In genomic region chr1:25562928-25563283, GRCh38 we compare ENCODE assay signal across 12 cellular contexts. TPM values are rescaled to one million over a fixed set of nuclear protein-coding genes. Genes with fewer than 3 reads are reported as not detected.
DNase-seq lines count a peak whose midpoint lies in the region; ATAC-seq and TF ChIP-seq lines count a peak whose summit lies in the region.
"Had no signal": no experiment of that assay in that cellular context is flagged by ENCODE, and none has a peak within 500 bp of the region (broad histone marks: within the 10 kb centered on the region; RNA-seq: fewer than 3 reads in every experiment).

No MANE protein-coding gene starts in this region.

- 60 to 87% methylated on average over 3 of the region's 9 CpGs for WGBS in gastroesophageal sphincter (ENCODE audit: low coverage in 1 of 2), 2 donors

- H3K4me1 Mint-ChIP-seq in activated T-cell treated with anti-CD3 and anti-CD28 coated beads, Interleukin-2, amount 50 U/mL, for 24 hours (ENCODE audit: low read depth), result peaks cover 99% of the 10 kb centered on the region
- peaks cover 73% of the 10 kb centered on the region for H3K4me1 Mint-ChIP-seq in activated CD4-positive, alpha-beta memory T cell treated with anti-CD3 and anti-CD28 coated beads, Interleukin-2, amount 10 ng/mL, durations not matched to agents 7 days and 5 days

- CTCF ChIA-PET in activated CD4-positive, alpha-beta memory T cell treated with anti-CD3 and anti-CD28 coated beads, Interleukin-2, amount 10 ng/mL, durations not matched to agents 7 days and 5 days (lab: Charles Lee), result interaction anchor here (1.5 kb wide), 1 partner anchor 42 kb away, joined by 3 read pairs; no protein-coding TSS in a partner anchor

- H3K4me1 ChIP-seq in gastroesophageal sphincter (peaks cover 0 to 86% (median 29%) of the 10 kb centered on the region in 3 donors), thoracic aorta (ENCODE audit: control insufficient read depth in 1 of 2, low read depth in 2 of 2) (peaks cover 26 to 53% of the 10 kb centered on the region in 2 donors)

- H3K27me3 Mint-ChIP-seq in activated T-cell treated with anti-CD3 and anti-CD28 coated beads, Interleukin-2, amount 50 U/mL, for 24 hours, result no peaks in the 10 kb centered on the region
- no peaks in the 10 kb centered on the region for H3K27me3 Mint-ChIP-seq in activated CD4-positive, alpha-beta memory T cell treated with anti-CD3 and anti-CD28 coated beads, Interleukin-2, amount 10 ng/mL, durations not matched to agents 7 days and 5 days

- intact Hi-C loops in left colon (cut with DNase I, micrococcal nuclease), result no loop called here

- no peak for TF ChIP-seq EP300 in gastroesophageal sphincter (IDR thresholded peaks at IDR 0.05)

- no peak for TF ChIP-seq CTCF in gastroesophageal sphincter (IDR thresholded peaks at IDR 0.05)
- no peak for TF ChIP-seq CTCF in thoracic aorta (IDR thresholded peaks at IDR 0.05)

- H3K9me3 ChIP-seq in gastroesophageal sphincter (no peaks in the 10 kb centered on the region), thoracic aorta (no peaks in the 10 kb centered on the region)
- H3K9me3 ChIP-seq: suprapubic skin had no signal

- H3K4me3 ChIP-seq in gastroesophageal sphincter (no peak overlapping the region), thoracic aorta (no peak overlapping the region)
- H3K4me3 ChIP-seq: suprapubic skin had no signal

- POLR2A ChIA-PET in activated CD4-positive, alpha-beta memory T cell treated with anti-CD3 and anti-CD28 coated beads, Interleukin-2, amount 10 ng/mL, durations not matched to agents 7 days and 5 days (lab: Charles Lee), result interaction anchor here (1.2 to 4.9 kb wide), 2 partner anchors 9 to 13 kb away, joined by 6 to 33 read pairs; no protein-coding TSS in a partner anchor

- H3K27ac Mint-ChIP-seq in activated T-cell treated with anti-CD3 and anti-CD28 coated beads, Interleukin-2, amount 50 U/mL, for 24 hours, result peak overlapping the region; percentile 93
- peak overlapping the region; percentile 83 for H3K27ac Mint-ChIP-seq in activated CD4-positive, alpha-beta memory T cell treated with anti-CD3 and anti-CD28 coated beads, Interleukin-2, amount 10 ng/mL, durations not matched to agents 7 days and 5 days

- H3K27me3 ChIP-seq in gastroesophageal sphincter (no peaks in the 10 kb centered on the region), thoracic aorta (replicated peaks; ENCODE audit: insufficient read depth) (no peaks in the 10 kb centered on the region)
- H3K27me3 ChIP-seq: suprapubic skin had no signal

- H3K9me3 Mint-ChIP-seq in activated T-cell treated with anti-CD3 and anti-CD28 coated beads, Interleukin-2, amount 50 U/mL, for 24 hours, result no peaks in the 10 kb centered on the region
- no peaks in the 10 kb centered on the region for H3K9me3 Mint-ChIP-seq in activated CD4-positive, alpha-beta memory T cell treated with anti-CD3 and anti-CD28 coated beads, Interleukin-2, amount 10 ng/mL, durations not matched to agents 7 days and 5 days
- H3K9me3 Mint-ChIP-seq: activated T-helper 2 cell treated with anti-CD3 and anti-CD28 coated beads, Interferon-gamma antibody, Interleukin-2, Interleukin-4, amounts not matched to agents 10 μg/mL and 5 μg/mL and 100 μg/mL, durations not matched to agents 14 hours and 24 hours and 36 hours had no signal

- H3K36me3 Mint-ChIP-seq in activated T-cell treated with anti-CD3 and anti-CD28 coated beads, Interleukin-2, amount 50 U/mL, for 24 hours (ENCODE audit: low read depth), result peaks cover 39% of the 10 kb centered on the region
- H3K36me3 Mint-ChIP-seq in activated CD4-positive, alpha-beta memory T cell treated with anti-CD3 and anti-CD28 coated beads, Interleukin-2, amount 10 ng/mL, durations not matched to agents 7 days and 5 days (ENCODE audit: low read depth), result peaks cover 38% of the 10 kb centered on the region

- peak overlapping the region in 3 of 4 donors; percentile 0 to 92 (median 50) for H3K27ac ChIP-seq in gastroesophageal sphincter
- H3K27ac ChIP-seq in thoracic aorta, result peak overlapping the region; percentile 11 to 41
- H3K27ac ChIP-seq: suprapubic skin, VCaP had no signal

- ATAC-seq in gastroesophageal sphincter (no peak), thoracic aorta (ENCODE audit: insufficient number of reproducible peaks, low FRiP score, low read depth) (no peak), left colon (no peak)

- peaks cover 0 to 62% of the 10 kb centered on the region in 2 donors for H3K36me3 ChIP-seq in gastroesophageal sphincter
- H3K36me3 ChIP-seq in thoracic aorta, result peaks cover 7% of the 10 kb centered on the region

- no peak for TF ChIP-seq POLR2A in gastroesophageal sphincter (IDR thresholded peaks at IDR 0.05)

- DNase-seq in activated T-cell treated with anti-CD3 and anti-CD28 coated beads, Interleukin-2, amount 50 U/mL, for 24 hours, result no peak
- DNase-seq in activated T-cell treated with anti-CD3 and anti-CD28 coated beads, Interleukin-2, amount 50 U/mL, for 48 hours, result no peak
- DNase-seq in activated CD4-positive, alpha-beta memory T cell treated with anti-CD3 and anti-CD28 coated beads, Interleukin-2, amount 10 ng/mL, durations not matched to agents 7 days and 5 days, result no peak
- DNase-seq in thoracic aorta (ENCODE audit: low spot score), result no peak
- DNase-seq in left colon, result no peak
- DNase-seq in SIG-M5 treated with dmso at 0.1 percent for 504 hours (lab: John Stamatoyannopoulos, UW; ENCODE audit: unreplicated experiment), result no peak
- DNase-seq in NOMO-1 (lab: John Stamatoyannopoulos, UW; ENCODE audit: unreplicated experiment in 2 of 2), result no peak
- DNase-seq: DMS 273 treated with DMSO at 0.1 percent for 48 hours had no signal

- H3K4me3 Mint-ChIP-seq in activated T-cell treated with anti-CD3 and anti-CD28 coated beads, Interleukin-2, amount 50 U/mL, for 24 hours, result peak overlapping the region; percentile 73
- peak overlapping the region; percentile 29 for H3K4me3 Mint-ChIP-seq in activated CD4-positive, alpha-beta memory T cell treated with anti-CD3 and anti-CD28 coated beads, Interleukin-2, amount 10 ng/mL, durations not matched to agents 7 days and 5 days

RNA-seq across cellular contexts. Expression of gene LDLRAP1, which starts 19.5 kb away (rescaled TPM):
- total RNA-seq in activated CD4-positive, alpha-beta memory T cell treated with anti-CD3 and anti-CD28 coated beads, Interleukin-2, amount 10 ng/mL, durations not matched to agents 7 days and 5 days, result 10 to 100 TPM; 26.4 to 27.7 TPM
- 10 to 100 TPM; 13.6 to 21.3 (median 17.2) TPM for total RNA-seq in gastroesophageal sphincter
- 10 to 100 TPM; 35.2 to 55.2 TPM for total RNA-seq in thoracic aorta
- 10 to 100 TPM; 37.7 to 40.2 TPM for total RNA-seq in left colon

RNA-seq across cellular contexts. Expression of gene MAN1C1, which starts 53.7 kb away (rescaled TPM):
- 10 to 100 TPM; 22.3 to 24.1 TPM for total RNA-seq in activated CD4-positive, alpha-beta memory T cell treated with anti-CD3 and anti-CD28 coated beads, Interleukin-2, amount 10 ng/mL, durations not matched to agents 7 days and 5 days
- total RNA-seq in gastroesophageal sphincter (10 to 100 TPM; 20.0 to 38.1 (median 27.8) TPM), thoracic aorta (10 to 100 TPM; 21.0 to 26.0 TPM), left colon (1 to 10 TPM; 1.7 to 6.0 TPM)
